ENCODE assay signal across 15 cellular contexts in genomic region chr18:47968006-47968676, GRCh38. TPM values are rescaled to one million over a fixed set of nuclear protein-coding genes. Genes with fewer than 3 reads are reported as not detected.
DNase-seq lines count a peak whose midpoint lies in the region; ATAC-seq and TF ChIP-seq lines count a peak whose summit lies in the region.
"Had no signal": no experiment of that assay in that cellular context is flagged by ENCODE, and none has a peak within 500 bp of the region (broad histone marks: within the 10 kb centered on the region; RNA-seq: fewer than 3 reads in every experiment).

No MANE protein-coding gene starts in this region.

- POLR2A ChIA-PET in CD4-positive, alpha-beta memory T cell (lab: Charles Lee; ENCODE audit: partially characterized antibody), result no interaction called here

- no peaks in the 10 kb centered on the region for H3K4me1 Mint-ChIP-seq in CD4-positive, alpha-beta memory T cell

- no peaks in the 10 kb centered on the region for H3K36me3 ChIP-seq in cardiac muscle cell
- H3K36me3 ChIP-seq in left ventricle myocardium inferior, result no peaks in the 10 kb centered on the region
- H3K36me3 ChIP-seq in upper lobe of right lung, result no peaks in the 10 kb centered on the region
- no peaks in the 10 kb centered on the region for H3K36me3 ChIP-seq in CD4-positive, alpha-beta memory T cell (ENCODE audit: insufficient read depth, low read length)

- no peak for TF ChIP-seq CTCF in cardiac muscle cell (IDR thresholded peaks at IDR 0.05; ENCODE audit: low read depth, low read length)
- no peak for TF ChIP-seq CTCF in left ventricle myocardium inferior (IDR thresholded peaks at IDR 0.05; ENCODE audit: borderline replicate concordance)
- no peak for TF ChIP-seq CTCF in upper lobe of right lung (IDR thresholded peaks at IDR 0.05)

- no peaks in the 10 kb centered on the region for H3K27me3 ChIP-seq in cardiac muscle cell
- peaks cover 10% of the 10 kb centered on the region for H3K27me3 ChIP-seq in left ventricle myocardium inferior (ENCODE audit: low read depth)
- no peaks in the 10 kb centered on the region for H3K27me3 ChIP-seq in upper lobe of right lung
- no peaks in the 10 kb centered on the region for H3K27me3 ChIP-seq in CD4-positive, alpha-beta memory T cell (ENCODE audit: insufficient read depth, low read length)

- H3K27ac ChIP-seq in cardiac muscle cell, result peak overlapping the region; percentile 66
- no peak overlapping the region for H3K27ac ChIP-seq in left ventricle myocardium inferior (replicated peaks)
- no peak overlapping the region for H3K27ac ChIP-seq in upper lobe of right lung
- no peak overlapping the region for H3K27ac ChIP-seq in CD4-positive, alpha-beta memory T cell (ENCODE audit: low read depth, low read length)

- peak; percentile 90 for ATAC-seq in upper lobe of right lung

- CTCF ChIA-PET in CD4-positive, alpha-beta memory T cell (lab: Charles Lee; ENCODE audit: partially characterized antibody), result interaction anchor here (1.1 kb wide), 1 partner anchor 12 kb away, joined by 3 read pairs; no protein-coding TSS in a partner anchor

- intact Hi-C loops in left ventricle myocardium inferior (cut with micrococcal nuclease), result no loop called here
- intact Hi-C loops in upper lobe of right lung (cut with DNase I), result no loop called here
- intact Hi-C loops in CD4-positive, alpha-beta memory T cell (cut with micrococcal nuclease), result no loop called here

- H3K4me3 Mint-ChIP-seq in CD4-positive, alpha-beta memory T cell, result no peak overlapping the region
- H3K4me3 Mint-ChIP-seq: activated B cell treated with CpG ODN at 0.5 μM for 24 hours, naive B cell had no signal

- no peak overlapping the region for H3K27ac Mint-ChIP-seq in CD4-positive, alpha-beta memory T cell
- H3K27ac Mint-ChIP-seq: activated B cell treated with CpG ODN at 0.5 μM for 24 hours, naive B cell had no signal

- H3K4me1 ChIP-seq in cardiac muscle cell (ENCODE audit: low read depth) (peaks cover 21% of the 10 kb centered on the region), left ventricle myocardium inferior (no peaks in the 10 kb centered on the region), upper lobe of right lung (no peaks in the 10 kb centered on the region)
- no peaks in the 10 kb centered on the region for H3K4me1 ChIP-seq in CD4-positive, alpha-beta memory T cell (ENCODE audit: insufficient read depth, low read length)

- peaks cover 0 to 8% (median 2%) of the 10 kb centered on the region in 8 donors for H3K9me3 Mint-ChIP-seq in CD4-positive, alpha-beta memory T cell
- H3K9me3 Mint-ChIP-seq: activated B cell treated with CpG ODN at 0.5 μM for 24 hours had no signal

- H3K27me3 Mint-ChIP-seq in CD4-positive, alpha-beta memory T cell, result peaks cover 10 to 15% of the 10 kb centered on the region in 2 donors

- H3K9me3 ChIP-seq in cardiac muscle cell (ENCODE audit: low read depth) (no peaks in the 10 kb centered on the region), left ventricle myocardium inferior (replicated peaks) (no peaks in the 10 kb centered on the region), upper lobe of right lung (no peaks in the 10 kb centered on the region)
- no peaks in the 10 kb centered on the region for H3K9me3 ChIP-seq in CD4-positive, alpha-beta memory T cell (ENCODE audit: control insufficient read depth in 1 of 2, low read length in 2 of 2)

- no peaks in the 10 kb centered on the region for H3K36me3 Mint-ChIP-seq in CD4-positive, alpha-beta memory T cell

- no peak overlapping the region for H3K4me3 ChIP-seq in cardiac muscle cell
- no peak overlapping the region for H3K4me3 ChIP-seq in left ventricle myocardium inferior
- no peak overlapping the region for H3K4me3 ChIP-seq in upper lobe of right lung
- H3K4me3 ChIP-seq in CD4-positive, alpha-beta memory T cell (ENCODE audit: low read length in 2 of 2), result no peak overlapping the region

- peak; percentile 59 to 72 for DNase-seq in cardiac muscle cell (ENCODE audit: low read depth in 1 of 2, low spot score in 1 of 2)
- DNase-seq in left ventricle myocardium inferior, result no peak
- peak; percentile 93 for DNase-seq in astrocyte of the hippocampus (ENCODE audit: low read depth, low spot score)
- DNase-seq in kidney tubule cell (ENCODE audit: low spot score), result peak; percentile 85
- DNase-seq in upper lobe of right lung, result no peak
- no peak for DNase-seq in SKM-1 treated with dmso at 0.1 percent for 144 hours (lab: John Stamatoyannopoulos, UW; ENCODE audit: unreplicated experiment)
- no peak for DNase-seq in stimulated activated CD4-positive, alpha-beta T cell treated with anti-CD3 and anti-CD28 coated beads, Interleukin-4, amount 100 ng/mL, for 1 hour
- no peak for DNase-seq in CD4-positive, alpha-beta memory T cell
- DNase-seq: activated B cell treated with CpG ODN at 0.5 μM for 24 hours; cortex of kidney; H7; head of caudate nucleus; naive B cell; NCI-H1436 treated with DMSO at 0.1 percent for 48 hours; stimulated activated CD4-positive, alpha-beta T cell treated with anti-CD3 and anti-CD28 coated beads, Interleukin-1b, Interleukin-23, amount 100 ng/mL, for 48 hours had no signal

RNA-seq across cellular contexts. Expression of gene SMAD2, which starts 37.7 kb away (rescaled TPM):
- total RNA-seq in cardiac muscle cell (71.3 and 85.8 TPM in 2 replicates), left ventricle myocardium inferior (80.9 TPM), upper lobe of right lung (160 TPM)
- 75.5 and 84.6 TPM in 2 replicates for polyA plus RNA-seq in cardiac muscle cell
- 100 to 1,000 TPM; 126 to 131 TPM for total RNA-seq in CD4-positive, alpha-beta memory T cell
- 10 to 100 TPM; 88.5 to 91.7 TPM for polyA plus RNA-seq in CD4-positive, alpha-beta memory T cell

Comparison
In these comparisons a context has a peak if more than half of its experiments do, and no peak if none do; other contexts are left out.
1. DNase-seq: peak in cardiac muscle cell (2 of 2), astrocyte of the hippocampus (single experiment) and kidney tubule cell (single experiment); none in left ventricle myocardium inferior (single experiment), upper lobe of right lung (single experiment), SKM-1 treated with dmso at 0.1 percent for 144 hours (single experiment), stimulated activated CD4-positive, alpha-beta T cell treated with anti-CD3 and anti-CD28 coated beads, Interleukin-4, amount 100 ng/mL, for 1 hour (single experiment) and CD4-positive, alpha-beta memory T cell (0 of 5).